ENCODE assay signal across 8 cellular contexts in genomic region chr11:57515332-57516060, GRCh38.
DNase-seq lines count a peak whose midpoint lies in the region; ATAC-seq and TF ChIP-seq lines count a peak whose summit lies in the region.

SLC43A1 (minus strand) TSS chr11:57515702; CDS start chr11:57514111, 1,591 bp downstream.

- peak; percentile 0 for TF ChIP-seq CTCF in AG04449 (IDR thresholded peaks at IDR 0.05; ENCODE audit: insufficient read depth, low read length, missing control alignments)

- H3K4me3 ChIP-seq in AG04449 (ENCODE audit: low read depth, low read length): peak within 1 kb of the TSS; percentile 85
- H3K4me3 ChIP-seq in iPS-11a (ENCODE audit: low read depth, low read length): peak within 1 kb of the TSS; percentile 80
- H3K4me3 ChIP-seq in skin epidermis: peak within 1 kb of the TSS; percentile 56 to 76 (median 73)

- CTCF ChIA-PET in AG04449 (lab: Yijun Ruan, JAX): interaction anchor here (1.0 to 18.1 kb wide), 14 partner anchors 9 to 170 kb away, joined by 3 to 421 read pairs (median 8); partner anchors contain the start of genes RTN4RL2, TIMM10 and UBE2L6

- ATAC-seq in GM18511 (IDR thresholded peaks at IDR 0.05; ENCODE audit: unreplicated experiment): peak; percentile 50
- peak; percentile 49 for ATAC-seq in HG03066 (IDR thresholded peaks at IDR 0.05; ENCODE audit: low read depth, unreplicated experiment)

- DNase-seq in AG04449 (ENCODE audit: low read depth, low spot score) (no peak), RPMI8226 (peak; percentile 71), inferior parietal cortex (ENCODE audit: extremely low spot score) (no peak)

- POLR2A ChIA-PET in AG04449 (lab: Yijun Ruan, JAX): interaction anchor here (0.7 to 2.5 kb wide), 5 partner anchors 10 to 124 kb away, joined by 4 to 5 read pairs (median 4); no protein-coding TSS in a partner anchor

- H3K27ac ChIP-seq in angular gyrus (ENCODE audit: low read depth, low read length): peak within 1 kb of the TSS; percentile 66
- peak within 1 kb of the TSS in 19 of 21 experiments; percentile 3 to 82 (median 64) for H3K27ac ChIP-seq in skin epidermis
